In the genomic region with DNA sequence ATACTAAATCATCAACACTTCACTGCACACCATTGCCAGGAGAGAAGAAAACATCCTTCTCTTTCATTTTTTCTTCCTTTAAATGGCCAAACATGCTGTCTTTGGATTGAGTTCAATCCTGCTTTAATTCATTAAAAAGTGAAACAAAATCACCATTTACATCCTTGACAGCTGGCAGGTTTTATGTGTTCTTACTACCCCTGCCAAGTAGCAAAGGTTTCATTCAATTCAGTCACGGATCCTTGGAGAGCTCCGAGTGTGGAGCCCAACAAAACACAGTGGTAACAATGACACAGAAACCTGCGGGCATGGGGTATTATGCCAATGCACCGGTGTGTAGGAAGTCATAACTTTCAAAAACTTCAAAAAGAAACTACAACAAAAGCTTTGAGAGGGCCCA, we compare ENCODE assay signal across 12 cellular contexts.
DNase-seq lines count a peak whose midpoint lies in the region; ATAC-seq, FAIRE-seq and TF ChIP-seq lines count a peak whose summit lies in the region.
"Had no signal": no experiment of that assay in that cellular context is flagged by ENCODE, and none has a peak within 500 bp of the region (broad histone marks: within the 10 kb centered on the region; RNA-seq: fewer than 3 reads in every experiment).

No MANE protein-coding gene starts in this region.

- FAIRE-seq in kidney (lab: Jason Lieb, UNC) (no peak), D721Med (lab: Jason Lieb, UNC) (no peak)
- FAIRE-seq: A549 had no signal

- TF ChIP-seq EP300 in sigmoid colon (IDR thresholded peaks at IDR 0.05), result no peak

- no peak overlapping the region for H3K9ac ChIP-seq in kidney (ENCODE audit: low read length in 2 of 2)

- peak in 1 of 3 donors; percentile 40 for DNase-seq in right cardiac atrium
- DNase-seq in cardiac septum (ENCODE audit: low spot score), result no peak
- peak; percentile 71 for DNase-seq in RPMI7951 (ENCODE audit: low read depth)
- DNase-seq in kidney, result peak; percentile 29
- no peak for DNase-seq in NCI-H2171 (lab: John Stamatoyannopoulos, UW)
- DNase-seq in D721Med (ENCODE audit: insufficient read length, low spot score), result no peak
- DNase-seq in sigmoid colon, result no peak
- DNase-seq: activated effector memory CD4-positive, alpha-beta T cell treated with anti-CD3 and anti-CD28 coated beads, Interleukin-2, amount 50 U/mL, for 16 hours; left cardiac atrium; T-cell had no signal

- 38% methylated on average over 4 of the region's 4 CpGs for WGBS in right cardiac atrium
- 44 to 70% methylated on average over 4 of the region's 4 CpGs for WGBS in sigmoid colon, 2 donors

- no peaks in the 10 kb centered on the region for H3K27me3 ChIP-seq in right cardiac atrium (ENCODE audit: control insufficient read depth, insufficient read depth)
- no peaks in the 10 kb centered on the region for H3K27me3 ChIP-seq in sigmoid colon

- peak; percentile 51 to 66 for ATAC-seq in right cardiac atrium
- no peak for ATAC-seq in HG02870 (IDR thresholded peaks at IDR 0.05; ENCODE audit: unreplicated experiment)
- ATAC-seq: A549, T-cell had no signal

- intact Hi-C loops in right cardiac atrium (cut with DNase I), result no loop called here
- intact Hi-C loops in cardiac septum (cut with DNase I), result no loop called here
- intact Hi-C loops in kidney (cut with DNase I), result no loop called here
- intact Hi-C loops in sigmoid colon (cut with DNase I), result no loop called here

- no peak for TF ChIP-seq CTCF in kidney (IDR thresholded peaks at IDR 0.05; ENCODE audit: borderline replicate concordance, extremely low read depth, insufficient read depth)
- no peak for TF ChIP-seq CTCF in D721Med (IDR thresholded peaks at IDR 0.05; ENCODE audit: insufficient read depth, missing control alignments)
- no peak for TF ChIP-seq CTCF in sigmoid colon (IDR thresholded peaks at IDR 0.05)

- H3K4me3 ChIP-seq in right cardiac atrium (ENCODE audit: low read length), result no peak overlapping the region
- peak overlapping the region in 1 of 2 donors; percentile 0 for H3K4me3 ChIP-seq in kidney (ENCODE audit: low read length in 2 of 2)
- no peak overlapping the region for H3K4me3 ChIP-seq in sigmoid colon
- H3K4me3 ChIP-seq: A549 had no signal

- H3K36me3 ChIP-seq in kidney (ENCODE audit: control insufficient read depth in 1 of 2, insufficient read depth in 2 of 2, low read length in 2 of 2), result no peaks in the 10 kb centered on the region
- H3K36me3 ChIP-seq in sigmoid colon, result no peaks in the 10 kb centered on the region

- H3K4me1 ChIP-seq in right cardiac atrium (ENCODE audit: control insufficient read depth, insufficient read depth, low read length), result no peaks in the 10 kb centered on the region
- H3K4me1 ChIP-seq in kidney (ENCODE audit: control insufficient read depth in 1 of 2, insufficient read depth in 1 of 2, low read depth in 1 of 2, low read length in 2 of 2), result no peaks in the 10 kb centered on the region
- H3K4me1 ChIP-seq in sigmoid colon, result peaks cover 0 to 9% (median 3%) of the 10 kb centered on the region in 4 donors
- H3K4me1 ChIP-seq: A549 had no signal

- H3K27ac ChIP-seq in right cardiac atrium (ENCODE audit: low read length), result no peak overlapping the region
- no peak overlapping the region for H3K27ac ChIP-seq in kidney (ENCODE audit: low read depth in 2 of 2, low read length in 2 of 2)
- no peak overlapping the region for H3K27ac ChIP-seq in sigmoid colon
- H3K27ac ChIP-seq: A549 had no signal

- TF ChIP-seq POLR2A in sigmoid colon (IDR thresholded peaks at IDR 0.05), result no peak

- H3K9me3 ChIP-seq in right cardiac atrium (ENCODE audit: control insufficient read depth, low read length) (no peaks in the 10 kb centered on the region), kidney (ENCODE audit: control insufficient read depth in 1 of 2, low read length in 2 of 2) (no peaks in the 10 kb centered on the region), sigmoid colon (no peaks in the 10 kb centered on the region)
- H3K9me3 ChIP-seq: A549 had no signal

Comparison
In these comparisons a context has a peak if more than half of its experiments do, and no peak if none do; other contexts are left out.
1. DNase-seq: peak in RPMI7951 (single experiment) and kidney (single experiment); none in cardiac septum (single experiment), NCI-H2171 (single experiment), D721Med (single experiment) and sigmoid colon (single experiment).